ENCODE assay signal across 8 cellular contexts in the genomic region with DNA sequence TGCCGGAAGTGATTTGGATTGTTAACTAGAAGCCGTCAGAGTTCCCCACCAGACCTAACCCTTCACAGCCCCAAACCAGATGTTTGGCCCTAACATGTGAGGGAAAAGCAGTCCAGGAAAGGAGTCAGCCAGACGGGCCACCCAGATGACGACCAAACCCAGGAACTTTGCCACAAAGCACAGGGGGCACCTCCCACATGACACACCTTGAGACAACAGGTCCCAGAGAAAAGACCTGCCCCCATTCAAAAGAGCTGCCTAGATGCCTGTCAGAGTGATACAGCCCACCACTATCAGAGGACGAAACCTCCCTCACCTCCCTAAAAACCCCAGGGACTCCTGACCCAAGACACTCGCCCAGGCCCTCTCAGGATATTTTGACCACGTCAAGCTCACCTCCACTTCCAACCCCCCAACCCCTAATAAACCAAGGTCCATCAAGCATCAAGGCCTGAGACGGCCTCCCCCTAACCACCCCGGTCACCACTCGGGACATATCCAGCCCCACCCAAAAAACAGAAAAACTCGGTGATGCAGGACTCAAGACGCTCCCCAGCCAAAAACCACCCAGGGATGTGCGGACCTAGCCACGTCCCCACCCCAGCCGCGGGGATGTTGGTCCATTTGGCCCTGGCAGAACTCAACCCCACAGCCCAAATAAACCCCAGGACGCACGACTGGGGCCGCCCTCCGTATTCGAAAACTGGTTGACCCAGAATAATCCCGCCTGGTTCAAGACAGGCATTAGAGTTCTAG. TPM values are rescaled to one million over a fixed set of nuclear protein-coding genes. Genes with fewer than 3 reads are reported as not detected.
DNase-seq lines count a peak whose midpoint lies in the region; ATAC-seq and TF ChIP-seq lines count a peak whose summit lies in the region.

No MANE protein-coding gene starts in this region.

- H3K4me1 ChIP-seq in prostate gland (replicated peaks), result no peaks in the 10 kb centered on the region

- no peaks in the 10 kb centered on the region for H3K36me3 Mint-ChIP-seq in glutamatergic neuron (ENCODE audit: unreplicated experiment)

- peaks cover 2% of the 10 kb centered on the region for H3K27me3 Mint-ChIP-seq in glutamatergic neuron (ENCODE audit: unreplicated experiment)

- peak; percentile 7 for DNase-seq in GM06990 (ENCODE audit: extremely low read depth, insufficient read length)
- DNase-seq in glutamatergic neuron, result no peak
- no peak for DNase-seq in prostate gland (ENCODE audit: low spot score)
- DNase-seq in NCI-H2029 treated with DMSO at 0.1 percent for 48 hours (lab: John Stamatoyannopoulos, UW), result no peak
- no peak for DNase-seq in H4 (ENCODE audit: low spot score)

- H3K4me3 ChIP-seq in GM06990 (replicated peaks; ENCODE audit: low read depth, low read length), result peak overlapping the region; percentile 79
- H3K4me3 ChIP-seq in WI38 (ENCODE audit: low read depth, low read length), result peak overlapping the region; percentile 75
- H3K4me3 ChIP-seq in prostate gland, result peak overlapping the region; percentile 80 to 87

- no peaks in the 10 kb centered on the region for H3K27me3 ChIP-seq in GM06990 (replicated peaks; ENCODE audit: control insufficient read depth, insufficient read depth, low read length)
- no peaks in the 10 kb centered on the region for H3K27me3 ChIP-seq in prostate gland (replicated peaks; ENCODE audit: insufficient read depth)

- peak overlapping the region; percentile 88 to 90 for H3K27ac ChIP-seq in prostate gland

- H3K36me3 ChIP-seq in GM06990 (ENCODE audit: control insufficient read depth, insufficient read depth, low read length) (no peaks in the 10 kb centered on the region), prostate gland (no peaks in the 10 kb centered on the region)

- H3K27ac Mint-ChIP-seq in glutamatergic neuron (ENCODE audit: unreplicated experiment), result peak overlapping the region; percentile 98

- intact Hi-C loops in prostate gland (cut with DNase I), result loop anchor here (2.0 kb wide), 1 partner anchor 37 kb away; the partner anchor contains the start of gene SNRPB

- 8% methylated on average over 22 of the region's 22 CpGs for WGBS in prostate gland

- peak; percentile 8 for ATAC-seq in HG03060 (IDR thresholded peaks at IDR 0.05; ENCODE audit: low read depth, unreplicated experiment)
- no peak for ATAC-seq in HG03521 (IDR thresholded peaks at IDR 0.05; ENCODE audit: unreplicated experiment)

- no peak for TF ChIP-seq CTCF in GM06990 (IDR thresholded peaks at IDR 0.05; ENCODE audit: insufficient read depth, low read length, poor library complexity, severe bottlenecking)
- TF ChIP-seq CTCF in WI38 (IDR thresholded peaks at IDR 0.05; ENCODE audit: low read depth, low read length), result no peak
- no peak for TF ChIP-seq CTCF in glutamatergic neuron (IDR thresholded peaks at IDR 0.05; ENCODE audit: partially characterized antibody, unreplicated experiment)
- TF ChIP-seq CTCF in prostate gland (IDR thresholded peaks at IDR 0.05), result no peak

- no peaks in the 10 kb centered on the region for H3K9me3 ChIP-seq in prostate gland

- no peak for TF ChIP-seq POLR2A in prostate gland (IDR thresholded peaks at IDR 0.05)

- H3K4me3 Mint-ChIP-seq in glutamatergic neuron (ENCODE audit: unreplicated experiment), result peak overlapping the region; percentile 100

- peaks cover 7% of the 10 kb centered on the region for H3K9me3 Mint-ChIP-seq in glutamatergic neuron (ENCODE audit: unreplicated experiment)

- peaks cover 4% of the 10 kb centered on the region for H3K4me1 Mint-ChIP-seq in glutamatergic neuron (ENCODE audit: low read depth, unreplicated experiment)

RNA-seq across cellular contexts. Expression of gene ZNF343, which starts 0.7 kb away (rescaled TPM):
- total RNA-seq in glutamatergic neuron (ENCODE audit: unreplicated experiment) (15.5 TPM), prostate gland (10 to 100 TPM in 1 of 2 donors, 1 to 10 TPM in 1; 8.0 to 10.4 TPM)
- 5.8 and 6.9 TPM in 2 replicates for total RNA-seq in H4 (2014; rRNA removed; shearing (Covaris generic))

RNA-seq across cellular contexts. Expression of gene TMC2, which starts 28.3 kb away (rescaled TPM):
- not detected for total RNA-seq in glutamatergic neuron (ENCODE audit: unreplicated experiment)
- under 1 TPM in 1 of 2 donors, not detected in 1; 0.23 TPM for total RNA-seq in prostate gland
- total RNA-seq in H4 (2014; rRNA removed; shearing (Covaris generic)), result not detected in 2 replicates

RNA-seq across cellular contexts. Expression of gene SNRPB, which starts 37.5 kb away (rescaled TPM):
- 114 TPM for total RNA-seq in glutamatergic neuron (ENCODE audit: unreplicated experiment)
- 100 to 1,000 TPM; 215 to 294 TPM for total RNA-seq in prostate gland
- 659 and 788 TPM in 2 replicates for total RNA-seq in H4 (2014; rRNA removed; shearing (Covaris generic))
